Comparison of ENCODE assay signal across 19 cellular contexts in the genomic region with DNA sequence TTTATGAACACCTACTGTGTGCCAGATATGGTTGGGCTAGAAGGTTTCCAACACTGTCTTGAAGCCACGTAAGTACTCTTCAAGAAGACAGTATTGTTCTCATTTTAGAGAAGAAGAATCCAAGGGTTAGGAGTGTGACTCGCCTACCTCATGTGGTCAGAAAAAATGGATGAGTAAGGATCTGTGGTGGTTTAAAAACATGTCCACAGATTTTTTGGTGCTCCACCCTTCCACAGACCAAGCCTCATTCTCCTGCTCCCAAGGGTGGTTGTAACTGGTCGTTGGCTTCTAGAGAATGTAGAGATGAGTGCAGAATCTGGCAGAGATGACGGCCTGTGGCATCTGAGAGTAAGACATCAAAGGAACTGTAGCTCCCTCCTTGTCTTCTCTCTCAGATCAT. TPM values are rescaled to one million over a fixed set of nuclear protein-coding genes. Genes with fewer than 3 reads are reported as not detected.
DNase-seq lines count a peak whose midpoint lies in the region; ATAC-seq and TF ChIP-seq lines count a peak whose summit lies in the region.
"Had no signal": no experiment of that assay in that cellular context is flagged by ENCODE, and none has a peak within 500 bp of the region (broad histone marks: within the 10 kb centered on the region; RNA-seq: fewer than 3 reads in every experiment).

No MANE protein-coding gene starts in this region.

- no peak overlapping the region for H3K9ac ChIP-seq in mesenchymal stem cell (ENCODE audit: low read length)

- H2AFZ ChIP-seq in mesenchymal stem cell (ENCODE audit: low read depth, low read length): no peak overlapping the region

- H3K23ac ChIP-seq in mesenchymal stem cell (ENCODE audit: low read length in 2 of 2): no peak overlapping the region

- H3K27ac ChIP-seq in brain microvascular endothelial cell (no peak overlapping the region), mesenchymal stem cell (ENCODE audit: low read length, poor library complexity, severe bottlenecking) (no peak overlapping the region)
- H3K27ac ChIP-seq: SK-N-MC had no signal

- WGBS in mesenchymal stem cell: 90% methylated on average over 3 of the region's 4 CpGs

- no peak overlapping the region for H4K8ac ChIP-seq in mesenchymal stem cell (ENCODE audit: low read length)

- no peak overlapping the region for H2BK120ac ChIP-seq in mesenchymal stem cell (ENCODE audit: low read depth, low read length)

- no peak overlapping the region for H2BK12ac ChIP-seq in mesenchymal stem cell (ENCODE audit: low read length in 2 of 2)

- H3K4me3 ChIP-seq in brain microvascular endothelial cell (ENCODE audit: low read depth, low read length) (no peak overlapping the region), mesenchymal stem cell (ENCODE audit: insufficient read depth in 1 of 2, low read depth in 1 of 2, low read length in 2 of 2) (no peak overlapping the region)
- H3K4me3 ChIP-seq: SK-N-MC had no signal

- no peak overlapping the region for H3K18ac ChIP-seq in mesenchymal stem cell (ENCODE audit: low read depth in 1 of 2, low read length in 2 of 2)

- H3K4ac ChIP-seq in mesenchymal stem cell (ENCODE audit: low read depth in 1 of 2, low read length in 2 of 2): no peak overlapping the region

- no peak overlapping the region for H2BK5ac ChIP-seq in mesenchymal stem cell (ENCODE audit: low read depth, low read length, poor library complexity, severe bottlenecking)

- no peak overlapping the region for H4K91ac ChIP-seq in mesenchymal stem cell (ENCODE audit: low read length)

- ATAC-seq in HG02763 (IDR thresholded peaks at IDR 0.05; ENCODE audit: unreplicated experiment) (no peak), GM18870 (IDR thresholded peaks at IDR 0.05; ENCODE audit: unreplicated experiment) (no peak)
- ATAC-seq: activated CD4-positive, CD25-positive, alpha-beta regulatory T cell treated with anti-CD3 and anti-CD28 coated beads, Interleukin-2, amount 50 U/mL, for 24 hours; activated CD8-positive, alpha-beta T cell treated with anti-CD3 and anti-CD28 coated beads, Interleukin-2, amount 10 ng/mL, durations not matched to agents 7 days and 5 days; activated T-cell treated with anti-CD3 and anti-CD28 coated beads, Interleukin-2, amount 50 U/mL, for 72 hours; left lobe of liver; Panc1 had no signal

- H3K9me3 ChIP-seq in mesenchymal stem cell (ENCODE audit: control insufficient read depth, low read length): no peaks in the 10 kb centered on the region

- no peak overlapping the region for H2BK15ac ChIP-seq in mesenchymal stem cell (ENCODE audit: low read depth, poor library complexity, severe bottlenecking)

- H3K4me1 ChIP-seq in mesenchymal stem cell (ENCODE audit: control insufficient read depth, insufficient read depth, low read depth, low read length): peaks cover 2% of the 10 kb centered on the region

- in situ Hi-C loops in brain microvascular endothelial cell (cut with HindIII; ENCODE audit: low pct_ligation_motif_present, low sequenced_read_pairs): no loop called here

- no peak overlapping the region for H2AK5ac ChIP-seq in mesenchymal stem cell (ENCODE audit: low read length, severe bottlenecking)

- no peaks in the 10 kb centered on the region for H3K27me3 ChIP-seq in brain microvascular endothelial cell (replicated peaks)
- H3K27me3 ChIP-seq in mesenchymal stem cell (ENCODE audit: control insufficient read depth in 1 of 2, insufficient read depth in 1 of 2, low read length in 2 of 2): no peaks in the 10 kb centered on the region

- DNase-seq in EL (peak; percentile 71), LoVo (ENCODE audit: low spot score) (peak; percentile 12), brain microvascular endothelial cell (peak; percentile 38), mesenchymal stem cell (peak; percentile 13), GM20000 (ENCODE audit: low spot score) (no peak)
- DNase-seq in activated effector memory CD4-positive, alpha-beta T cell treated with anti-CD3 and anti-CD28 coated beads, Interleukin-2, amount 50 U/mL, for 16 hours: no peak
- DNase-seq: activated CD8-positive, alpha-beta T cell treated with anti-CD3 and anti-CD28 coated beads, Interleukin-2, amount 10 ng/mL, durations not matched to agents 7 days and 5 days; activated naive CD8-positive, alpha-beta T cell treated with anti-CD3 and anti-CD28 coated beads for 36 hours; activated T-cell treated with anti-CD3 and anti-CD28 coated beads, Interleukin-2, amount 50 U/mL, for 72 hours; CD4-positive, alpha-beta memory T cell; dermis blood vessel endothelial cell; NCI-H146; retina had no signal

- no peak overlapping the region for H3K4me2 ChIP-seq in mesenchymal stem cell (ENCODE audit: low read length, poor library complexity, severe bottlenecking)

- H3K36me3 ChIP-seq in brain microvascular endothelial cell (replicated peaks) (no peaks in the 10 kb centered on the region), mesenchymal stem cell (ENCODE audit: control insufficient read depth in 1 of 2, insufficient read depth in 2 of 2, low read depth in 1 of 2, low read length in 2 of 2) (no peaks in the 10 kb centered on the region)

- TF ChIP-seq CTCF in brain microvascular endothelial cell (IDR thresholded peaks at IDR 0.05; ENCODE audit: low read depth, low read length, missing control alignments): no peak
- no peak for TF ChIP-seq CTCF in GM20000 (IDR thresholded peaks at IDR 0.05; ENCODE audit: extremely low read depth, missing control alignments)

- H3K14ac ChIP-seq in mesenchymal stem cell (ENCODE audit: low read length in 2 of 2): peak overlapping the region in 1 of 2 experiments; percentile 45

- no peaks in the 10 kb centered on the region for H3K79me1 ChIP-seq in mesenchymal stem cell (replicated peaks; ENCODE audit: low read length, poor library complexity, severe bottlenecking)

RNA-seq across cellular contexts. Expression of gene TTC7B, which starts 30.3 kb away (rescaled TPM):
- polyA plus RNA-seq in mesenchymal stem cell (2013, experiment 1 of 2): 28.7 TPM
- 28.3 TPM for polyA plus RNA-seq in mesenchymal stem cell (2013, experiment 2 of 2)

Comparison
In these comparisons a context has a peak if more than half of its experiments do, and no peak if none do; other contexts are left out.
1. DNase-seq: peak in EL (single experiment), LoVo (single experiment), brain microvascular endothelial cell (single experiment) and mesenchymal stem cell (single experiment); none in activated effector memory CD4-positive, alpha-beta T cell treated with anti-CD3 and anti-CD28 coated beads, Interleukin-2, amount 50 U/mL, for 16 hours (single experiment) and GM20000 (single experiment).